16 cellular contexts compared by ENCODE assay signal in genomic region chr1:224213438-224214119, GRCh38. TPM values are rescaled to one million over a fixed set of nuclear protein-coding genes. Genes with fewer than 3 reads are reported as not detected.
DNase-seq lines count a peak whose midpoint lies in the region; ATAC-seq and TF ChIP-seq lines count a peak whose summit lies in the region.
"Had no signal": no experiment of that assay in that cellular context is flagged by ENCODE, and none has a peak within 500 bp of the region (broad histone marks: within the 10 kb centered on the region; RNA-seq: fewer than 3 reads in every experiment).

No MANE protein-coding gene starts in this region.

- in situ Hi-C loops in Caki2 (cut with HindIII; ENCODE audit: low pct_unique_long_range_greater_than_20kb, low sequenced_read_pairs), result no loop called here

- H3K27me3 Mint-ChIP-seq in nephron (ENCODE audit: low read depth), result peaks cover 5% of the 10 kb centered on the region

- H3K4me1 ChIP-seq in effector memory CD4-positive, alpha-beta T cell (ENCODE audit: control insufficient read depth, insufficient read depth, low read length, poor library complexity, severe bottlenecking), result no peaks in the 10 kb centered on the region

- H3K36me3 ChIP-seq in effector memory CD4-positive, alpha-beta T cell (ENCODE audit: control insufficient read depth, insufficient read depth, low read length), result no peaks in the 10 kb centered on the region
- H3K36me3 ChIP-seq: BLaER1 treated with 17β-estradiol and CSF1 and Interleukin-3, amounts not matched to agents 10 nM and 100 nM; right atrium auricular region had no signal

- H3K9me3 ChIP-seq in effector memory CD4-positive, alpha-beta T cell (ENCODE audit: control insufficient read depth, low read length), result no peaks in the 10 kb centered on the region
- H3K9me3 ChIP-seq: BLaER1 treated with 17β-estradiol and CSF1 and Interleukin-3, amounts not matched to agents 10 nM and 100 nM; right atrium auricular region had no signal

- peak overlapping the region; percentile 2 for H3K27ac ChIP-seq in epithelial cell of prostate
- no peak overlapping the region for H3K27ac ChIP-seq in effector memory CD4-positive, alpha-beta T cell (ENCODE audit: insufficient read depth, low read length, poor library complexity, severe bottlenecking)
- H3K27ac ChIP-seq: BLaER1 treated with 17β-estradiol and CSF1 and Interleukin-3, amounts not matched to agents 10 nM and 100 nM; HL-60; right atrium auricular region had no signal

- H3K4me1 Mint-ChIP-seq in nephron, result peaks cover 45% of the 10 kb centered on the region

- TF ChIP-seq CTCF in NB4 (IDR thresholded peaks at IDR 0.05; ENCODE audit: low read depth, low read length), result no peak
- TF ChIP-seq CTCF in nephron (IDR thresholded peaks at IDR 0.05; ENCODE audit: unreplicated experiment in 3 of 3), result no peak

- H3K4me3 ChIP-seq in NB4 (ENCODE audit: low read depth, low read length), result no peak overlapping the region
- H3K4me3 ChIP-seq in effector memory CD4-positive, alpha-beta T cell (ENCODE audit: insufficient read depth, low read depth, low read length, poor library complexity, severe bottlenecking), result no peak overlapping the region
- H3K4me3 ChIP-seq: BLaER1 treated with 17β-estradiol and CSF1 and Interleukin-3, amounts not matched to agents 10 nM and 100 nM; right atrium auricular region had no signal

- H3K9me3 Mint-ChIP-seq in nephron, result no peaks in the 10 kb centered on the region
- H3K9me3 Mint-ChIP-seq: activated naive CD4-positive, alpha-beta T cell treated with anti-CD3 and anti-CD28 coated beads, Interleukin-2, amount 50 U/mL, for 72 hours had no signal

- H3K4me3 Mint-ChIP-seq in nephron, result no peak overlapping the region

- H3K27me3 ChIP-seq in effector memory CD4-positive, alpha-beta T cell (replicated peaks; ENCODE audit: control insufficient read depth, insufficient read depth, low read length, poor library complexity, severe bottlenecking), result no peaks in the 10 kb centered on the region
- H3K27me3 ChIP-seq: BLaER1 treated with 17β-estradiol and CSF1 and Interleukin-3, amounts not matched to agents 10 nM and 100 nM; right atrium auricular region had no signal

- peak overlapping the region; percentile 53 to 82 (median 75) for H3K27ac Mint-ChIP-seq in nephron
- H3K27ac Mint-ChIP-seq: activated naive CD4-positive, alpha-beta T cell treated with anti-CD3 and anti-CD28 coated beads, Interleukin-2, amount 50 U/mL, for 72 hours had no signal

- ATAC-seq in HG03460 (IDR thresholded peaks at IDR 0.05; ENCODE audit: unreplicated experiment) (no peak), HG03432 (IDR thresholded peaks at IDR 0.05; ENCODE audit: unreplicated experiment) (no peak)

- TF ChIP-seq POLR2A in NB4 (IDR thresholded peaks at IDR 0.05; ENCODE audit: extremely low read depth, insufficient read length), result no peak

- no peaks in the 10 kb centered on the region for H3K36me3 Mint-ChIP-seq in nephron (ENCODE audit: low read depth)
- H3K36me3 Mint-ChIP-seq: activated naive CD4-positive, alpha-beta T cell treated with anti-CD3 and anti-CD28 coated beads, Interleukin-2, amount 50 U/mL, for 72 hours had no signal

- DNase-seq in Caki2 (ENCODE audit: low read depth), result peak; percentile 38
- DNase-seq in NB4 (ENCODE audit: low read depth), result peak; percentile 23
- DNase-seq in epithelial cell of prostate (ENCODE audit: low read depth, low spot score), result no peak
- no peak for DNase-seq in ureter (ENCODE audit: low spot score)
- no peak for DNase-seq in effector memory CD4-positive, alpha-beta T cell
- DNase-seq: activated CD4-positive, alpha-beta T cell treated with anti-CD3 and anti-CD28 coated beads, Interleukin-2, amount 50 U/mL, for 4 hours; midbrain; NCI-H1092; NCI-H748 treated with DMSO at 0.1 percent for 48 hours had no signal

RNA-seq across cellular contexts. Expression of gene DEGS1, which starts 30.5 kb away (rescaled TPM):
- total RNA-seq in Caki2 (2014; rRNA removed; shearing (Covaris generic); ENCODE audit: low replicate concordance), result 107 and 120 TPM in 2 replicates
- 30.9 TPM for total RNA-seq in ureter

Comparison
In these comparisons a context has a peak if more than half of its experiments do, and no peak if none do; other contexts are left out.
1. DNase-seq: peak in Caki2 (single experiment) and NB4 (single experiment); none in epithelial cell of prostate (single experiment), ureter (single experiment) and effector memory CD4-positive, alpha-beta T cell (0 of 3).